Comparison of ENCODE assay signal across 18 cellular contexts in genomic region chr7:88212918-88213317, GRCh38. TPM values are rescaled to one million over a fixed set of nuclear protein-coding genes. Genes with fewer than 3 reads are reported as not detected.
DNase-seq lines count a peak whose midpoint lies in the region; ATAC-seq and TF ChIP-seq lines count a peak whose summit lies in the region.
"Had no signal": no experiment of that assay in that cellular context is flagged by ENCODE, and none has a peak within 500 bp of the region (broad histone marks: within the 10 kb centered on the region; RNA-seq: fewer than 3 reads in every experiment).

No MANE protein-coding gene starts in this region.

- peaks cover 40% of the 10 kb centered on the region for H3K4me1 ChIP-seq in cardiac muscle cell (ENCODE audit: low read depth)

- H3K36me3 ChIP-seq in cardiac muscle cell: peaks cover 52% of the 10 kb centered on the region

- no peaks in the 10 kb centered on the region for H3K27me3 ChIP-seq in cardiac muscle cell
- H3K27me3 ChIP-seq: BLaER1 treated with 17β-estradiol and CSF1 and Interleukin-3, amounts not matched to agents 10 nM and 100 nM had no signal

- TF ChIP-seq CTCF in cardiac muscle cell (IDR thresholded peaks at IDR 0.05; ENCODE audit: low read depth, low read length): no peak

- ATAC-seq in left ventricle myocardium superior: no peak
- ATAC-seq in activated T-helper 17 cell treated with anti-CD3 and anti-CD28 coated beads, Interleukin-2, amount 50 U/mL, for 72 hours (replicated peaks): no peak
- no peak for ATAC-seq in memory B cell (ENCODE audit: low read depth)
- ATAC-seq: A549 had no signal

- no peaks in the 10 kb centered on the region for H3K9me3 Mint-ChIP-seq in activated T-helper 17 cell treated with anti-CD3 and anti-CD28 coated beads, Interleukin-2, amount 50 U/mL, for 72 hours
- H3K9me3 Mint-ChIP-seq in memory B cell: no peaks in the 10 kb centered on the region

- no peaks in the 10 kb centered on the region for H3K9me3 ChIP-seq in cardiac muscle cell (ENCODE audit: low read depth)
- H3K9me3 ChIP-seq: A549; BLaER1 treated with 17β-estradiol and CSF1 and Interleukin-3, amounts not matched to agents 10 nM and 100 nM had no signal

- no peak overlapping the region for H3K4me3 ChIP-seq in cardiac muscle cell
- H3K4me3 ChIP-seq: A549; BLaER1 treated with 17β-estradiol and CSF1 and Interleukin-3, amounts not matched to agents 10 nM and 100 nM had no signal

- H3K27me3 Mint-ChIP-seq in activated T-helper 17 cell treated with anti-CD3 and anti-CD28 coated beads, Interleukin-2, amount 50 U/mL, for 72 hours: no peaks in the 10 kb centered on the region
- H3K27me3 Mint-ChIP-seq in memory B cell: no peaks in the 10 kb centered on the region

- H3K36me3 Mint-ChIP-seq in activated T-helper 17 cell treated with anti-CD3 and anti-CD28 coated beads, Interleukin-2, amount 50 U/mL, for 72 hours (ENCODE audit: low read depth): peaks cover 97% of the 10 kb centered on the region
- H3K36me3 Mint-ChIP-seq in memory B cell: peaks cover 23% of the 10 kb centered on the region

- no peak overlapping the region for H3K4me3 Mint-ChIP-seq in activated T-helper 17 cell treated with anti-CD3 and anti-CD28 coated beads, Interleukin-2, amount 50 U/mL, for 72 hours
- no peak overlapping the region for H3K4me3 Mint-ChIP-seq in memory B cell

- H3K27ac ChIP-seq in cardiac muscle cell: peak overlapping the region; percentile 27
- H3K27ac ChIP-seq: A549; BLaER1 treated with 17β-estradiol and CSF1 and Interleukin-3, amounts not matched to agents 10 nM and 100 nM had no signal

- peaks cover 14% of the 10 kb centered on the region for H3K4me1 Mint-ChIP-seq in activated T-helper 17 cell treated with anti-CD3 and anti-CD28 coated beads, Interleukin-2, amount 50 U/mL, for 72 hours
- peaks cover 11% of the 10 kb centered on the region for H3K4me1 Mint-ChIP-seq in memory B cell

- intact Hi-C loops in left ventricle myocardium superior (cut with micrococcal nuclease): no loop called here
- intact Hi-C loops in posterior vena cava (cut with DNase I): no loop called here

- H3K27ac Mint-ChIP-seq in activated T-helper 17 cell treated with anti-CD3 and anti-CD28 coated beads, Interleukin-2, amount 50 U/mL, for 72 hours: peak overlapping the region; percentile 35
- H3K27ac Mint-ChIP-seq in memory B cell: peak overlapping the region; percentile 23

- no peak for DNase-seq in cardiac muscle cell (ENCODE audit: low read depth in 1 of 2, low spot score in 1 of 2)
- no peak for DNase-seq in left ventricle myocardium superior
- no peak for DNase-seq in memory B cell (ENCODE audit: low spot score in 2 of 2)
- DNase-seq in NOMO-1 treated with dmso at 0.1 percent for 144 hours (lab: John Stamatoyannopoulos, UW; ENCODE audit: unreplicated experiment): no peak
- no peak for DNase-seq in DMS114 treated with DMSO at 0.1 percent for 48 hours (lab: John Stamatoyannopoulos, UW; ENCODE audit: unreplicated experiment)
- no peak for DNase-seq in posterior vena cava (ENCODE audit: low spot score)
- DNase-seq: AML-193, NCI-H1092, NCI-H1436 treated with DMSO at 0.1 percent for 48 hours, NCI-H187 treated with DMSO at 0.1 percent for 48 hours, NCI-H2171 treated with DMSO at 0.1 percent for 48 hours, NCI-H524, NCI-H774, Right ventricle myocardium superior, RPMI8226 had no signal

RNA-seq across cellular contexts. Expression of gene SRI, which starts 6.9 kb away (rescaled TPM):
- total RNA-seq in cardiac muscle cell (99.4 and 115 TPM in 2 replicates), left ventricle myocardium superior (88.9 TPM), posterior vena cava (100 to 1,000 TPM in 1 of 2 donors, 10 to 100 TPM in 1; 93.6 to 103 TPM)
- 348 and 458 TPM in 2 replicates for polyA plus RNA-seq in cardiac muscle cell
- total RNA-seq in activated T-helper 17 cell treated with anti-CD3 and anti-CD28 coated beads, Interleukin-2, amount 50 U/mL, for 72 hours: 100 to 1,000 TPM; 133 to 223 TPM
